ENCODE assay signal across 11 cellular contexts in the genomic region with DNA sequence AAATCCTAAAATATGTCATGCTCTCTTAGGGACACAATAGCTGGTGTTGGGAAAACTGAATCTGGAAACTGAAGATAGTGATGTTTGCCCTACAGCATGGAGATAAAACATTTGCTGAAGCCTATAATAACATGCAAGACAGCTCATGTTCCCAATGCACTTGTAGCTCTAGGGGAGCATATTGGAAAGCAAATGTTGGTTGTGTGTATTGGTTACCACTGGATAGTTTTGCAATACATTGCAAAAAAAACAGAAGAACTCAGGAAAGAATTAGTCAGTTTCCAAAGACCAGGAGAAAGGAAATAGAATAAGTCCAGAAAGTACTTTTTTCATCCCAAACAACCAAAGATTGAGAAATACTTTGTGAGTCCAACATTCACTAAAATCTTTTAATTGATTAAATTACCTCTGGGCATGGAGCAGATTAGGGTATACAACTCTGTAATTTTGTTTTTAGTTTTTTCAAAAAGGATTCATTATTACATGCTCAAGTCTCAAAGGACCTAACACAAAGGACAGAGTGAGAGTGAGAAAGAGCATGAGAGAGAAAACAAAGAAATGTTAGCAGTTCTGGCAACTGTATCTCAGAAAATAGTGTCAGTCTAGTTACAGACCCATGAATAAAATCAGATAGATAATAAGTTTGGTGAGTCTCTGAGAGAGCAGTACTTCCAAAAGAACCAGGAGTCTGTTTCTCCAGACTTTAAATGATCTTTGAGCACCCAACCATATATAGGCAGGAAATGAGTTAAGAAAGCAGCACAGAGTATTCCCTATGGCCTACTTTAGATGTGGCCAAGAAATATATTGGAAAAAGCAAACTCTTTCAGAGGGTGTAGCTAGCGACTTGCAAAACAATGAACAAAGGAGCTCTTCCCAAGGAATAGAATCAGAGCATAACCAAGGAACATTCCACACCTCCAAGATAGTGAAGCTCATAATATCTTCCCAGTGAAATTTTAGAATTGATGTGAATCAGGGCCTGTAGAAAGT. TPM values are rescaled to one million over a fixed set of nuclear protein-coding genes. Genes with fewer than 3 reads are reported as not detected.
A peak's percentile ranks its signal among the peaks of the same experiment; 100 is the strongest.
DNase-seq lines count a peak whose midpoint lies in the region; ATAC-seq, FAIRE-seq and TF ChIP-seq lines count a peak whose summit lies in the region.
"Had no signal": no experiment of that assay in that cellular context is flagged by ENCODE, and none has a peak within 500 bp of the region (broad histone marks: within the 10 kb centered on the region; RNA-seq: fewer than 3 reads in every experiment).

No MANE protein-coding gene starts in this region.

- H3K9me1 ChIP-seq in endothelial cell of umbilical vein (replicated peaks; ENCODE audit: control insufficient read depth, extremely low read depth, insufficient read depth, low read length): no peaks in the 10 kb centered on the region

- H3K9ac ChIP-seq in SK-N-SH: no peak overlapping the region
- H3K9ac ChIP-seq in endothelial cell of umbilical vein (replicated peaks; ENCODE audit: extremely low read depth, insufficient read depth, low read length): no peak overlapping the region

- no peak for FAIRE-seq in endothelial cell of umbilical vein (lab: Jason Lieb, UNC)

- no peak for TF ChIP-seq CTCF in SK-N-SH (IDR thresholded peaks at IDR 0.05)
- no peak for TF ChIP-seq CTCF in endothelial cell of umbilical vein (IDR thresholded peaks at IDR 0.05; ENCODE audit: extremely low read depth in 1 of 2, insufficient read depth in 1 of 2, low read depth in 1 of 2, low read length in 2 of 2)
- no peak for TF ChIP-seq CTCF in uterus (IDR thresholded peaks at IDR 0.05)

- intact Hi-C loops in endothelial cell of umbilical vein (cut with micrococcal nuclease): no loop called here
- intact Hi-C loops in uterus (cut with DNase I; ENCODE audit: low total_unique reads): no loop called here

- dilution Hi-C loops in endothelial cell of umbilical vein (cut with MboI; ENCODE audit: extremely low pct_ligation_motif_present, low sequenced_read_pairs): no loop called here

- H3K4me1 ChIP-seq in SK-N-SH (ENCODE audit: control insufficient read depth in 1 of 2, insufficient read depth in 2 of 2, low read depth in 1 of 2, low read length in 1 of 2) (no peaks in the 10 kb centered on the region; a peak in 1 of 4 replicates), endothelial cell of umbilical vein (ENCODE audit: control insufficient read depth, extremely low read depth, insufficient read depth, low read length) (peaks cover 5% of the 10 kb centered on the region), muscle layer of duodenum (ENCODE audit: control insufficient read depth in 1 of 2, insufficient read depth in 2 of 2, low read length in 2 of 2) (no peaks in the 10 kb centered on the region), uterus (peaks cover 0 to 7% of the 10 kb centered on the region in 2 donors)

- no peak for TF ChIP-seq EP300 in SK-N-SH (IDR thresholded peaks at IDR 0.05; ENCODE audit: borderline replicate concordance in 1 of 2, low read depth in 1 of 2, low read length in 1 of 2)

- H3K27me3 ChIP-seq in SK-N-SH (ENCODE audit: insufficient read depth) (no peaks in the 10 kb centered on the region), endothelial cell of umbilical vein (ENCODE audit: control insufficient read depth in 2 of 2, insufficient read depth in 2 of 2, low read length in 2 of 2) (no peaks in the 10 kb centered on the region), muscle layer of duodenum (ENCODE audit: low read depth, low read length) (no peaks in the 10 kb centered on the region), uterus (no peaks in the 10 kb centered on the region)

- H3K9me2 ChIP-seq in SK-N-SH: no peaks in the 10 kb centered on the region

- no peak for ATAC-seq in SK-N-SH treated with all-trans-retinoic acid at 6 μM for 48 hours
- ATAC-seq in GM21529 (IDR thresholded peaks at IDR 0.05; ENCODE audit: unreplicated experiment): no peak

- H3K4me2 ChIP-seq in SK-N-SH (no peak overlapping the region), endothelial cell of umbilical vein (ENCODE audit: insufficient read depth, low read length) (no peak overlapping the region)

- BruUV-seq in endothelial cell of umbilical vein (replicated peaks; lab: Mats Ljungman, UMichigan): no TSS peak

- no peaks in the 10 kb centered on the region for H3K9me3 ChIP-seq in SK-N-SH
- no peaks in the 10 kb centered on the region for H3K9me3 ChIP-seq in endothelial cell of umbilical vein (replicated peaks; ENCODE audit: control insufficient read depth, insufficient read depth, low read length)
- no peaks in the 10 kb centered on the region for H3K9me3 ChIP-seq in muscle layer of duodenum (ENCODE audit: control insufficient read depth in 1 of 2, low read length in 2 of 2)
- H3K9me3 ChIP-seq in uterus: no peaks in the 10 kb centered on the region

- H4K20me1 ChIP-seq in SK-N-SH (ENCODE audit: insufficient read depth) (no peaks in the 10 kb centered on the region), endothelial cell of umbilical vein (replicated peaks; ENCODE audit: control insufficient read depth, extremely low read depth, insufficient read depth, low read length) (no peaks in the 10 kb centered on the region)

- H3K4me3 ChIP-seq in SK-N-SH (ENCODE audit: low read depth in 2 of 2, low read length in 1 of 2) (no peak overlapping the region), endothelial cell of umbilical vein (replicated peaks in 1 of 3; ENCODE audit: insufficient read depth in 1 of 3, low read depth in 1 of 3, low read length in 3 of 3) (no peak overlapping the region), muscle layer of duodenum (ENCODE audit: low read depth in 1 of 2, low read length in 2 of 2) (no peak overlapping the region), uterus (no peak overlapping the region)

- no peak overlapping the region for H3K27ac ChIP-seq in SK-N-SH (ENCODE audit: low read depth in 2 of 2, low read length in 1 of 2)
- no peak overlapping the region for H3K27ac ChIP-seq in endothelial cell of umbilical vein (ENCODE audit: insufficient read depth, low read depth, low read length)
- H3K27ac ChIP-seq in muscle layer of duodenum (ENCODE audit: low read length): peak overlapping the region; percentile 62
- peak overlapping the region; percentile 36 to 38 for H3K27ac ChIP-seq in uterus

- DNase-seq in SK-N-SH (peak; percentile 5), endothelial cell of umbilical vein (ENCODE audit: low read depth, low spot score) (peak; percentile 72), uterus (no peak), middle frontal gyrus (ENCODE audit: extremely low spot score, low spot score) (no peak)
- DNase-seq in central memory CD4-positive, alpha-beta T cell: no peak
- DNase-seq: 8988T, NCI-H187, T1000 had no signal

- TF ChIP-seq POLR2A in endothelial cell of umbilical vein (IDR thresholded peaks at IDR 0.05; ENCODE audit: low read depth, low read length): no peak
- TF ChIP-seq POLR2A in uterus (IDR thresholded peaks at IDR 0.05): no peak

- TF ChIP-seq RAD21 in SK-N-SH (IDR thresholded peaks at IDR 0.05; ENCODE audit: low read length): no peak

- peaks cover 0 to 3% of the 10 kb centered on the region in 2 experiments for H3K36me3 ChIP-seq in SK-N-SH (replicated peaks in 1 of 2; ENCODE audit: control insufficient read depth in 1 of 2, insufficient read depth in 2 of 2, low read length in 1 of 2)
- H3K36me3 ChIP-seq in endothelial cell of umbilical vein (ENCODE audit: control insufficient read depth in 2 of 2, extremely low read depth in 1 of 2, insufficient read depth in 2 of 2, low read length in 2 of 2): no peaks in the 10 kb centered on the region
- H3K36me3 ChIP-seq in muscle layer of duodenum (ENCODE audit: control insufficient read depth in 1 of 2, insufficient read depth in 2 of 2, low read length in 2 of 2): peaks cover 0 to 11% of the 10 kb centered on the region in 2 donors
- no peaks in the 10 kb centered on the region for H3K36me3 ChIP-seq in uterus

- 83% methylated on average over 1 of the region's 1 CpG for WGBS in SK-N-SH (ENCODE audit: low lambda C conversion rate)

- H3K79me2 ChIP-seq in SK-N-SH (ENCODE audit: insufficient read depth): no peaks in the 10 kb centered on the region
- no peaks in the 10 kb centered on the region for H3K79me2 ChIP-seq in endothelial cell of umbilical vein (ENCODE audit: control insufficient read depth, insufficient read depth, low read length)

- CTCF ChIA-PET in SK-N-SH (lab: Yijun Ruan, JAX) (no interaction called here), endothelial cell of umbilical vein (lab: Charles Lee) (no interaction called here)

- no peak overlapping the region for H2AFZ ChIP-seq in SK-N-SH (ENCODE audit: low read depth)
- H2AFZ ChIP-seq in endothelial cell of umbilical vein (ENCODE audit: low read depth, low read length): no peak overlapping the region

- POLR2A ChIA-PET in SK-N-SH (lab: Yijun Ruan, JAX) (no interaction called here), endothelial cell of umbilical vein (lab: Charles Lee) (no interaction called here)

- no peaks in the 10 kb centered on the region for H3F3A ChIP-seq in SK-N-SH (replicated peaks; ENCODE audit: insufficient read depth)

TF ChIP-seq in SK-N-SH, 30 proteins besides CTCF, POLR2A, EP300 and RAD21:
- TF ChIP-seq RXRA (IDR thresholded peaks at IDR 0.05; ENCODE audit: borderline replicate concordance, low read depth) (no peak), NFIC (IDR thresholded peaks at IDR 0.05; ENCODE audit: borderline replicate concordance) (no peak), RCOR1 (IDR thresholded peaks at IDR 0.05; ENCODE audit: low read length) (no peak)

TF ChIP-seq in SK-N-SH treated with all-trans-retinoic acid at 6 μM for 48 hours, 23 proteins besides CTCF, POLR2A, EP300 and RAD21 (continues in another document):
- TF ChIP-seq SNAI2 (CRISPR knock-in tag; IDR thresholded peaks at IDR 0.05): no peak

TF ChIP-seq in endothelial cell of umbilical vein, 7 proteins besides CTCF, POLR2A, EP300 and RAD21:
- TF ChIP-seq POLR2AphosphoS5 (IDR thresholded peaks at IDR 0.05; ENCODE audit: insufficient read depth, low read depth, low read length) (no peak), GATA2 (IDR thresholded peaks at IDR 0.05; ENCODE audit: insufficient read depth, insufficient read length, low read depth, low read length) (no peak), FOS (IDR thresholded peaks at IDR 0.05; ENCODE audit: borderline replicate concordance, insufficient read depth, low read length) (no peak)

RNA-seq across cellular contexts. Expression of gene COL3A1, which starts 36.6 kb away (rescaled TPM):
- polyA plus RNA-seq in SK-N-SH (2012; rRNA removed) (900 and 987 TPM in 2 replicates), endothelial cell of umbilical vein (2.1 and 2.3 TPM in 2 replicates)
- 795 and 912 TPM in 2 replicates for polyA plus RNA-seq in SK-N-SH (2012; cell fraction: cytosol; rRNA removed)
- 770 and 1,016 TPM in 2 replicates for polyA plus RNA-seq in SK-N-SH (2012; cell fraction: nucleus; rRNA removed)
- total RNA-seq in endothelial cell of umbilical vein (1.3 and 8.7 TPM in 2 replicates), uterus (over 10,000 TPM in 1 of 4 donors, 100 to 1,000 TPM in 3; 113 to 22,387 (median 426) TPM)
- polyA plus RNA-seq in endothelial cell of umbilical vein (2011; cell fraction: cytosol; rRNA removed): 1.4 and 1.5 TPM in 2 replicates
- 3.7 and 4.2 TPM in 2 replicates for polyA plus RNA-seq in endothelial cell of umbilical vein (2011; cell fraction: nucleus; rRNA removed)
- 0.55 and 0.85 TPM in 2 replicates for polyA plus RNA-seq in endothelial cell of umbilical vein (2012)
- 4.4 and 5.5 TPM in 2 replicates for polyA minus RNA-seq in endothelial cell of umbilical vein
- not detected for polyA minus RNA-seq in endothelial cell of umbilical vein (2011; cell fraction: cytosol; rRNA and poly(A)+ RNA removed)
- 2.3 and 2.4 TPM in 2 replicates for polyA minus RNA-seq in endothelial cell of umbilical vein (2011; cell fraction: nucleus; rRNA and poly(A)+ RNA removed)

Comparison
In these comparisons a context has a peak if more than half of its experiments do, and no peak if none do; other contexts are left out.
1. DNase-seq: peak in SK-N-SH (single experiment) and endothelial cell of umbilical vein (single experiment); none in uterus (0 of 2), middle frontal gyrus (single experiment) and central memory CD4-positive, alpha-beta T cell (single experiment).
2. H3K27ac ChIP-seq: peak in muscle layer of duodenum (single experiment) and uterus (2 of 2); none in SK-N-SH (0 of 2) and endothelial cell of umbilical vein (single experiment).
3. RNA of gene COL3A1, which starts 36.6 kb away (total RNA-seq): 113 to 22,387 TPM in uterus; 1.3 to 8.7 TPM in endothelial cell of umbilical vein; every median in the first group is over 10 times any median in the second.